ENCODE assay signal across 28 cellular contexts in the genomic region with DNA sequence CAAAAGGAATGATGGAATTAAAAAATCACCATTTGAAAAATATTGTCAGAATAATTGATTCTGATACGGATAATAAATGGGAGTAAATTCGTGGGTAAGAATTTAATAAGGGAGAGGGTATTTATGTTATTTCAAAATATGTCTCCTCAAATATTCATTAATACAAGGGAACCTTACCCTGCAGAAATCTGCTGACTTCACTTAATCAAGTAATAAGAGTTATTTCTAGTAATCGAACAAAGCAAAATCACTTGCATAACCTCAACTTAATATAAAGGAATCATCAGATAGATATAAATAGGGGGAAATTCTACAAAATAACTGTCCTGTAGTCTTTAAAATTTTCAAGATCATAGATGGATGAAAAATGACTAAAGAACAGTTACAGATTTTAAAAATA.
"Had no signal": no experiment of that assay in that cellular context is flagged by ENCODE, and none has a peak within 500 bp of the region (broad histone marks: within the 10 kb centered on the region; RNA-seq: fewer than 3 reads in every experiment).

No MANE protein-coding gene starts in this region.

- DNase-seq: colonic mucosa; cortex of kidney; dermis blood vessel endothelial cell; dorsolateral prefrontal cortex; effector CD4-positive, alpha-beta T cell; effector CD8-positive, alpha-beta T cell; effector memory CD4-positive, alpha-beta T cell; effector memory CD8-positive, alpha-beta T cell; endodermal cell; erythroblast; esophagus squamous epithelium; foreskin fibroblast; foreskin keratinocyte; foreskin melanocyte; gastrocnemius medialis; glutamatergic neuron; head of caudate nucleus; heart left ventricle; heart right ventricle had no signal

- H3K9me3 ChIP-seq: colonic mucosa, esophagus squamous epithelium, gastrocnemius medialis had no signal

- H3K27me3 ChIP-seq: colonic mucosa, esophagus muscularis mucosa, esophagus squamous epithelium, foreskin keratinocyte, gastrocnemius medialis, gastroesophageal sphincter, heart left ventricle, heart right ventricle had no signal

- H3K36me3 ChIP-seq: colonic mucosa, esophagus muscularis mucosa, esophagus squamous epithelium, gastrocnemius medialis, gastroesophageal sphincter, heart left ventricle, heart right ventricle had no signal

- H3K4me1 ChIP-seq: colonic mucosa, esophagus muscularis mucosa, esophagus squamous epithelium, foreskin keratinocyte, gastrocnemius medialis, gastroesophageal sphincter, heart left ventricle, heart right ventricle had no signal

- ATAC-seq: effector memory CD8-positive, alpha-beta T cell; esophagus mucosa; foreskin keratinocyte; gastrocnemius medialis; gastroesophageal sphincter; heart left ventricle; heart right ventricle had no signal

- H3K4me3 ChIP-seq: colonic mucosa, coronary artery, dorsolateral prefrontal cortex, esophagus muscularis mucosa, esophagus squamous epithelium, gastrocnemius medialis, gastroesophageal sphincter, heart left ventricle, heart right ventricle had no signal

- H3K27ac ChIP-seq: colonic mucosa, coronary artery, dorsolateral prefrontal cortex, epithelial cell of prostate, esophagus muscularis mucosa, esophagus squamous epithelium, foreskin keratinocyte, gastrocnemius medialis, gastroesophageal sphincter, heart left ventricle, heart right ventricle had no signal

- FAIRE-seq: colon, endometrium, endothelial cell of umbilical vein, frontal cortex had no signal
